Comparison of ENCODE assay signal across 8 cellular contexts in genomic region chr22:19844423-19845368, GRCh38. TPM values are rescaled to one million over a fixed set of nuclear protein-coding genes. Genes with fewer than 3 reads are reported as not detected.
A peak's percentile ranks its signal among the peaks of the same experiment; 100 is the strongest.
DNase-seq lines count a peak whose midpoint lies in the region; ATAC-seq, FAIRE-seq and TF ChIP-seq lines count a peak whose summit lies in the region.

No MANE protein-coding gene starts in this region.

- CTCF ChIA-PET in T-cell (lab: Charles Lee), result no interaction called here

- TF ChIP-seq CTCF in foreskin fibroblast (IDR thresholded peaks at IDR 0.05; ENCODE audit: low read depth, low read length), result no peak
- TF ChIP-seq CTCF in GM10266 (IDR thresholded peaks at IDR 0.05; ENCODE audit: control insufficient read depth, insufficient read depth, low read depth, missing control alignments), result no peak

- DNase-seq in GM03348 (ENCODE audit: low spot score), result peak; percentile 85
- peak in 8 of 34 experiments; percentile 8 to 41 (median 18) for DNase-seq in T-cell
- peak; percentile 77 to 87 for DNase-seq in foreskin fibroblast
- no peak for DNase-seq in GOT3 (lab: John Stamatoyannopoulos, UW)
- DNase-seq in frontal cortex (ENCODE audit: low spot score in 2 of 2), result no peak
- no peak for DNase-seq in GM10266 (ENCODE audit: extremely low spot score)

- no peak overlapping the region for H3K4me3 ChIP-seq in foreskin fibroblast (ENCODE audit: low read depth in 1 of 2, low read length in 2 of 2)
- peak overlapping the region in 2 of 3 donors; percentile 32 to 41 for H3K4me3 ChIP-seq in skeletal muscle tissue (ENCODE audit: low read length in 3 of 3)

- H3K27ac ChIP-seq in skeletal muscle tissue (ENCODE audit: low read depth, low read length), result peak overlapping the region; percentile 34

- peaks cover 27 to 48% (median 29%) of the 10 kb centered on the region in 3 donors for H3K4me1 ChIP-seq in skeletal muscle tissue (ENCODE audit: control insufficient read depth in 3 of 3, insufficient read depth in 3 of 3, low read length in 3 of 3)

- peaks cover 0 to 7% (median 5%) of the 10 kb centered on the region in 3 donors for H3K36me3 ChIP-seq in skeletal muscle tissue (ENCODE audit: control insufficient read depth in 3 of 3, insufficient read depth in 3 of 3, low read length in 3 of 3)

- peaks cover 30 to 44% (median 40%) of the 10 kb centered on the region in 3 donors for H3K4me1 Mint-ChIP-seq in T-cell

- no peak for FAIRE-seq in frontal cortex (lab: Jason Lieb, UNC)

- peaks cover 3% of the 10 kb centered on the region for H3K36me3 Mint-ChIP-seq in T-cell

- H3K27me3 ChIP-seq in skeletal muscle tissue (ENCODE audit: control insufficient read depth in 3 of 3, insufficient read depth in 3 of 3, low read length in 3 of 3), result no peaks in the 10 kb centered on the region

- H3K27ac Mint-ChIP-seq in T-cell, result peak overlapping the region in 1 of 2 donors; percentile 66

- H3K9me3 Mint-ChIP-seq in T-cell, result no peaks in the 10 kb centered on the region

- peak overlapping the region in 2 of 3 donors; percentile 45 to 66 for H3K9ac ChIP-seq in skeletal muscle tissue (ENCODE audit: low read depth in 1 of 3, low read length in 3 of 3)

- POLR2A ChIA-PET in T-cell (lab: Charles Lee), result no interaction called here

- peak; percentile 53 to 82 (median 66) for ATAC-seq in T-cell (replicated peaks in 1 of 4)
- no peak for ATAC-seq in HG02610 (IDR thresholded peaks at IDR 0.05; ENCODE audit: unreplicated experiment)

- no peaks in the 10 kb centered on the region for H3K9me3 ChIP-seq in skeletal muscle tissue (ENCODE audit: control insufficient read depth in 3 of 3, low read length in 3 of 3)

- no peaks in the 10 kb centered on the region for H3K27me3 Mint-ChIP-seq in T-cell

- H3K4me3 Mint-ChIP-seq in T-cell, result peak overlapping the region in 2 of 3 donors; percentile 17 to 67

RNA-seq across cellular contexts. Expression of gene GNB1L, which starts 10.0 kb away (rescaled TPM):
- 10 to 100 TPM in 3 of 5 donors, 1 to 10 TPM in 2; 4.8 to 13.7 (median 12.9) TPM for total RNA-seq in T-cell
- 4.7 TPM for total RNA-seq in skeletal muscle tissue
- 2.9 TPM for total RNA-seq in frontal cortex

RNA-seq across cellular contexts. Expression of gene RTL10, which starts 10.0 kb away (rescaled TPM):
- total RNA-seq in T-cell, result 10 to 100 TPM; 21.1 to 35.1 (median 28.5) TPM
- 9.4 TPM for total RNA-seq in skeletal muscle tissue
- 13.0 TPM for total RNA-seq in frontal cortex

Comparison
In these comparisons a context has a peak if more than half of its experiments do, and no peak if none do; other contexts are left out.
1. DNase-seq: peak in GM03348 (single experiment) and foreskin fibroblast (2 of 2); none in GOT3 (single experiment), frontal cortex (0 of 2) and GM10266 (single experiment).
2. H3K4me3 ChIP-seq: peak in skeletal muscle tissue (2 of 3); none in foreskin fibroblast (0 of 2).